16 cellular contexts compared by ENCODE assay signal in genomic region chr14:32561520-32561919, GRCh38.
DNase-seq lines count a peak whose midpoint lies in the region; ATAC-seq and TF ChIP-seq lines count a peak whose summit lies in the region.
"Had no signal": no experiment of that assay in that cellular context is flagged by ENCODE, and none has a peak within 500 bp of the region (broad histone marks: within the 10 kb centered on the region; RNA-seq: fewer than 3 reads in every experiment).

No MANE protein-coding gene starts in this region.

- peak; percentile 62 for DNase-seq in A172 (ENCODE audit: low spot score)
- peak; percentile 94 for DNase-seq in HFFc6
- peak; percentile 92 for DNase-seq in dedifferentiated amniotic fluid mesenchymal stem cell (ENCODE audit: extremely low spot score)
- no peak for DNase-seq in upper lobe of left lung
- no peak for DNase-seq in activated CD8-positive, alpha-beta memory T cell treated with anti-CD3 and anti-CD28 coated beads, Interleukin-2, amount 50 U/mL, for 48 hours
- DNase-seq: activated CD8-positive, alpha-beta T cell treated with anti-CD3 and anti-CD28 coated beads for 36 hours; activated naive CD4-positive, alpha-beta T cell treated with anti-CD3 and anti-CD28 coated beads, Interleukin-2, amount 50 U/mL, for 16 hours; AML-193; GF-D8; NCI-H2029; stimulated activated naive CD4-positive, alpha-beta T cell treated with Interleukin-2 at 50 U/mL for 16 hours; T-helper 2 cell had no signal

- H3K4me1 ChIP-seq in mesodermal cell (ENCODE audit: control insufficient read depth, insufficient read depth, low read length, poor library complexity, severe bottlenecking) (peaks cover 44% of the 10 kb centered on the region), upper lobe of left lung (peaks cover 3 to 22% (median 11%) of the 10 kb centered on the region in 4 donors)

- 33% methylated on average over 1 of the region's 1 CpG for WGBS in mesodermal cell (ENCODE audit: insufficient coverage in 2 of 2), 2 experiments
- WGBS in upper lobe of left lung, 2 donors, result 41 to 43% methylated on average over 1 of the region's 1 CpG

- TF ChIP-seq EP300 in upper lobe of left lung (IDR thresholded peaks at IDR 0.05), result no peak

- H3K27me3 Mint-ChIP-seq in HFFc6 (ENCODE audit: insufficient read depth), result no peaks in the 10 kb centered on the region
- H3K27me3 Mint-ChIP-seq: activated CD8-positive, alpha-beta T cell treated with anti-CD3 and anti-CD28 coated beads for 36 hours; natural killer cell treated with Interleukin-12 subunit alpha and Interleukin-12 subunit beta and Interleukin-15 and Interleukin-18, amount 100 ng/mL, for 72 hours had no signal

- no peaks in the 10 kb centered on the region for H3K9me3 Mint-ChIP-seq in HFFc6
- H3K9me3 Mint-ChIP-seq: activated CD8-positive, alpha-beta T cell treated with anti-CD3 and anti-CD28 coated beads for 36 hours; natural killer cell treated with Interleukin-12 subunit alpha and Interleukin-12 subunit beta and Interleukin-15 and Interleukin-18, amount 100 ng/mL, for 72 hours had no signal

- H3K9me3 ChIP-seq in mesodermal cell (ENCODE audit: control insufficient read depth, low read length) (no peaks in the 10 kb centered on the region), upper lobe of left lung (no peaks in the 10 kb centered on the region)

- H3K4me1 Mint-ChIP-seq in HFFc6 (ENCODE audit: low read depth), result peaks cover 27% of the 10 kb centered on the region

- ATAC-seq in upper lobe of left lung (ENCODE audit: low FRiP score in 2 of 2) (no peak), HG02623 (IDR thresholded peaks at IDR 0.05; ENCODE audit: unreplicated experiment) (no peak), GM19395 (IDR thresholded peaks at IDR 0.05; ENCODE audit: unreplicated experiment) (no peak)
- ATAC-seq: activated CD8-positive, alpha-beta T cell treated with anti-CD3 and anti-CD28 coated beads for 36 hours; natural killer cell treated with Interleukin-12 subunit alpha and Interleukin-12 subunit beta and Interleukin-15 and Interleukin-18, amount 100 ng/mL, for 72 hours had no signal

- no peaks in the 10 kb centered on the region for H3K36me3 Mint-ChIP-seq in HFFc6 (ENCODE audit: low read depth)
- H3K36me3 Mint-ChIP-seq: natural killer cell treated with Interleukin-12 subunit alpha and Interleukin-12 subunit beta and Interleukin-15 and Interleukin-18, amount 100 ng/mL, for 72 hours had no signal

- TF ChIP-seq POLR2A in upper lobe of left lung (IDR thresholded peaks at IDR 0.05), result no peak

- no peaks in the 10 kb centered on the region for H3K27me3 ChIP-seq in upper lobe of left lung

- H3K4me3 ChIP-seq in mesodermal cell (ENCODE audit: extremely low read depth, insufficient read depth, low read length, poor library complexity, severe bottlenecking), result no peak overlapping the region
- H3K4me3 ChIP-seq in upper lobe of left lung, result no peak overlapping the region

- TF ChIP-seq CTCF in HFFc6 (IDR thresholded peaks at IDR 0.05), result no peak
- no peak for TF ChIP-seq CTCF in upper lobe of left lung (IDR thresholded peaks at IDR 0.05)

- H3K27ac Mint-ChIP-seq in HFFc6, result peak overlapping the region; percentile 71
- H3K27ac Mint-ChIP-seq: activated CD8-positive, alpha-beta T cell treated with anti-CD3 and anti-CD28 coated beads for 36 hours; natural killer cell treated with Interleukin-12 subunit alpha and Interleukin-12 subunit beta and Interleukin-15 and Interleukin-18, amount 100 ng/mL, for 72 hours had no signal

- H3K4me3 Mint-ChIP-seq in HFFc6, result no peak overlapping the region
- H3K4me3 Mint-ChIP-seq: activated CD8-positive, alpha-beta T cell treated with anti-CD3 and anti-CD28 coated beads for 36 hours; natural killer cell treated with Interleukin-12 subunit alpha and Interleukin-12 subunit beta and Interleukin-15 and Interleukin-18, amount 100 ng/mL, for 72 hours had no signal

- H3K36me3 ChIP-seq in mesodermal cell (ENCODE audit: control insufficient read depth, insufficient read depth, low read length) (no peaks in the 10 kb centered on the region), upper lobe of left lung (no peaks in the 10 kb centered on the region)

- H3K27ac ChIP-seq in mesodermal cell (ENCODE audit: low read depth, low read length, severe bottlenecking), result peak overlapping the region; percentile 89
- H3K27ac ChIP-seq in upper lobe of left lung, result no peak overlapping the region

Comparison
In these comparisons a context has a peak if more than half of its experiments do, and no peak if none do; other contexts are left out.
1. DNase-seq: peak in A172 (single experiment), HFFc6 (single experiment) and dedifferentiated amniotic fluid mesenchymal stem cell (single experiment); none in upper lobe of left lung (0 of 2) and activated CD8-positive, alpha-beta memory T cell treated with anti-CD3 and anti-CD28 coated beads, Interleukin-2, amount 50 U/mL, for 48 hours (single experiment).